1 cellular context compared by ENCODE assay signal in genomic region chr3:48463703-48464102, GRCh38.
A peak's percentile ranks its signal among the peaks of the same experiment; 100 is the strongest.
TF ChIP-seq lines count a peak whose summit lies in the region.

No MANE protein-coding gene starts in this region.

TF ChIP-seq in K562, 482 proteins besides CTCF, POLR2A, EP300 and RAD21:
- TF ChIP-seq CREB1 (IDR thresholded peaks at IDR 0.05) (no peak), CREB1 (CRISPR knock-in tag; IDR thresholded peaks at IDR 0.05) (no peak), KHSRP (IDR thresholded peaks at IDR 0.05) (no peak), ZNF407 (IDR thresholded peaks at IDR 0.05; ENCODE audit: low read depth) (no peak), CSDE1 (IDR thresholded peaks at IDR 0.05) (no peak), ZNF561 (CRISPR knock-in tag; conservative IDR thresholded peaks at IDR 0.05) (no peak), ZNF77 (CRISPR knock-in tag; IDR thresholded peaks at IDR 0.05) (no peak), ZBTB33 (CRISPR knock-in tag; IDR thresholded peaks at IDR 0.05) (0 out of 2 replicates have a peak, but pooled peaks have one; percentile 17), CEBPZ (IDR thresholded peaks at IDR 0.05; ENCODE audit: borderline replicate concordance, low read depth, low read length) (no peak), ZNF324 (CRISPR knock-in tag; IDR thresholded peaks at IDR 0.05) (no peak), ARID2 (IDR thresholded peaks at IDR 0.05) (no peak), RBM34 (IDR thresholded peaks at IDR 0.05; ENCODE audit: borderline replicate concordance, insufficient read depth, low read length) (no peak), ZNF316 (IDR thresholded peaks at IDR 0.05) (no peak), POLR2G (IDR thresholded peaks at IDR 0.05; ENCODE audit: low read depth, low read length) (peak; percentile 50; the same call in 1 of the 2 replicates)
- TF ChIP-seq, protein P1, sequence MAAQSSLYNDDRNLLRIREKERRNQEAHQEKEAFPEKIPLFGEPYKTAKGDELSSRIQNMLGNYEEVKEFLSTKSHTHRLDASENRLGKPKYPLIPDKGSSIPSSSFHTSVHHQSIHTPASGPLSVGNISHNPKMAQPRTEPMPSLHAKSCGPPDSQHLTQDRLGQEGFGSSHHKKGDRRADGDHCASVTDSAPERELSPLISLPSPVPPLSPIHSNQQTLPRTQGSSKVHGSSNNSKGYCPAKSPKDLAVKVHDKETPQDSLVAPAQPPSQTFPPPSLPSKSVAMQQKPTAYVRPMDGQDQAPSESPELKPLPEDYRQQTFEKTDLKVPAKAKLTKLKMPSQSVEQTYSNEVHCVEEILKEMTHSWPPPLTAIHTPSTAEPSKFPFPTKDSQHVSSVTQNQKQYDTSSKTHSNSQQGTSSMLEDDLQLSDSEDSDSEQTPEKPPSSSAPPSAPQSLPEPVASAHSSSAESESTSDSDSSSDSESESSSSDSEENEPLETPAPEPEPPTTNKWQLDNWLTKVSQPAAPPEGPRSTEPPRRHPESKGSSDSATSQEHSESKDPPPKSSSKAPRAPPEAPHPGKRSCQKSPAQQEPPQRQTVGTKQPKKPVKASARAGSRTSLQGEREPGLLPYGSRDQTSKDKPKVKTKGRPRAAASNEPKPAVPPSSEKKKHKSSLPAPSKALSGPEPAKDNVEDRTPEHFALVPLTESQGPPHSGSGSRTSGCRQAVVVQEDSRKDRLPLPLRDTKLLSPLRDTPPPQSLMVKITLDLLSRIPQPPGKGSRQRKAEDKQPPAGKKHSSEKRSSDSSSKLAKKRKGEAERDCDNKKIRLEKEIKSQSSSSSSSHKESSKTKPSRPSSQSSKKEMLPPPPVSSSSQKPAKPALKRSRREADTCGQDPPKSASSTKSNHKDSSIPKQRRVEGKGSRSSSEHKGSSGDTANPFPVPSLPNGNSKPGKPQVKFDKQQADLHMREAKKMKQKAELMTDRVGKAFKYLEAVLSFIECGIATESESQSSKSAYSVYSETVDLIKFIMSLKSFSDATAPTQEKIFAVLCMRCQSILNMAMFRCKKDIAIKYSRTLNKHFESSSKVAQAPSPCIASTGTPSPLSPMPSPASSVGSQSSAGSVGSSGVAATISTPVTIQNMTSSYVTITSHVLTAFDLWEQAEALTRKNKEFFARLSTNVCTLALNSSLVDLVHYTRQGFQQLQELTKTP (IDR thresholded peaks at IDR 0.05; ENCODE audit: low read depth in 1 of 2, partially characterized antibody in 2 of 2) = no peak
